In the genomic region with DNA sequence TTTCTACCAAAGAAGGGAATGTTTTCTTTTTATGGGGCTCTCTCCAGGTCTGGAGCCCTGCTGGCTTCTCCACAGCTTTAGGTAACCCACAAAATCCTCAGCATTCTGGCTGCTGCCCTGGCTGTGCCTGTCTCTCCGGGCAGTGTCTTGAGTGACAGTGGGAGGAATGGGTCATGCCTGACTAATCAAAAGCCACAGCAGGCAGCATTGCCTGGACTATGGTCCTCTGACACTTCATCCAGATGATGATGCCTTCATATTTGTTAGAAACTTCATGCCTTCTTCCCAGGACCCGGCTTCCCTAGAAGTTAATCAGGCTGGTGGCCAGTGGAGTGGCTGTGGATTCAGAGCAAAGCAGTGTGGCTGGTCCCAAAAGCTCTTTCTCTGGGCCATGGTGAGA, we compare ENCODE assay signal across 20 cellular contexts. TPM values are rescaled to one million over a fixed set of nuclear protein-coding genes. Genes with fewer than 3 reads are reported as not detected.
DNase-seq lines count a peak whose midpoint lies in the region; ATAC-seq and TF ChIP-seq lines count a peak whose summit lies in the region.
"Had no signal": no experiment of that assay in that cellular context is flagged by ENCODE, and none has a peak within 500 bp of the region (broad histone marks: within the 10 kb centered on the region; RNA-seq: fewer than 3 reads in every experiment).

No MANE protein-coding gene starts in this region.

- H3K4me1 ChIP-seq in mesendoderm (ENCODE audit: control insufficient read depth, low read depth, low read length), result no peaks in the 10 kb centered on the region
- peaks cover 0 to 60% (median 11%) of the 10 kb centered on the region in 9 donors for H3K4me1 ChIP-seq in heart right ventricle

- no peak overlapping the region for H3K4me2 ChIP-seq in mesendoderm (ENCODE audit: low read length)

- H3K4me1 Mint-ChIP-seq in chondrocyte (ENCODE audit: low read depth), result peaks cover 74% of the 10 kb centered on the region
- H3K4me1 Mint-ChIP-seq: activated T-helper 17 cell treated with anti-CD3 and anti-CD28 coated beads, Interleukin-2, amount 50 U/mL, for 72 hours had no signal

- peak overlapping the region; percentile 89 for H3K27ac Mint-ChIP-seq in chondrocyte (ENCODE audit: unreplicated experiment)
- H3K27ac Mint-ChIP-seq: activated T-helper 17 cell treated with anti-CD3 and anti-CD28 coated beads, Interleukin-2, amount 50 U/mL, for 72 hours had no signal

- H4K5ac ChIP-seq in mesendoderm (ENCODE audit: low read length), result no peak overlapping the region

- H3K27ac ChIP-seq in mesendoderm (ENCODE audit: low read depth, low read length) (no peak overlapping the region), heart right ventricle (no peak overlapping the region)
- H3K27ac ChIP-seq: SK-N-MC, tibial nerve had no signal

- WGBS in mesendoderm (ENCODE audit: extremely low coverage, insufficient coverage, low lambda C conversion rate), result no CpG with 5 or more reads among the region's 2 CpGs
- 93 to 95% methylated on average over 2 of the region's 2 CpGs for WGBS in heart right ventricle, 2 donors

- no peak overlapping the region for H3K18ac ChIP-seq in mesendoderm (ENCODE audit: low read length)

- no peak overlapping the region for H3K9ac ChIP-seq in mesendoderm (ENCODE audit: low read length)

- peak overlapping the region; percentile 27 for H3K4me3 Mint-ChIP-seq in chondrocyte (ENCODE audit: unreplicated experiment)
- H3K4me3 Mint-ChIP-seq: activated T-helper 17 cell treated with anti-CD3 and anti-CD28 coated beads, Interleukin-2, amount 50 U/mL, for 72 hours had no signal

- H3K79me2 ChIP-seq in mesendoderm (ENCODE audit: control insufficient read depth, insufficient read depth, low read length), result no peaks in the 10 kb centered on the region

- no peaks in the 10 kb centered on the region for H3K27me3 ChIP-seq in mesendoderm (ENCODE audit: insufficient read depth, low read length, poor library complexity)
- H3K27me3 ChIP-seq in heart right ventricle, result no peaks in the 10 kb centered on the region
- H3K27me3 ChIP-seq: tibial nerve had no signal

- ATAC-seq in heart right ventricle, result no peak
- ATAC-seq: activated CD4-positive, CD25-positive, alpha-beta regulatory T cell treated with anti-CD3 and anti-CD28 coated beads, Interleukin-2, amount 50 U/mL, for 24 hours; activated T-helper 17 cell treated with anti-CD3 and anti-CD28 coated beads, Interleukin-2, amount 50 U/mL, for 72 hours had no signal

- DNase-seq in AG08395 (ENCODE audit: low spot score), result peak; percentile 71
- peak; percentile 66 for DNase-seq in HT1080 (ENCODE audit: low read depth)
- DNase-seq in chondrocyte (ENCODE audit: low spot score), result no peak
- no peak for DNase-seq in mesendoderm
- DNase-seq in stimulated activated CD4-positive, alpha-beta T cell treated with anti-CD3 and anti-CD28 coated beads, Interleukin-4, amount 100 ng/mL, for 4 hours, result no peak
- DNase-seq in heart right ventricle, result no peak
- DNase-seq in activated CD4-positive, CD25-positive, alpha-beta regulatory T cell treated with anti-CD3 and anti-CD28 coated beads, Interleukin-2, amount 50 U/mL, for 72 hours, result no peak
- DNase-seq in AML-193 (lab: John Stamatoyannopoulos, UW), result no peak
- DNase-seq: caudate nucleus; effector CD4-positive, alpha-beta T cell; hippocampal formation; NCI-H1436; NCI-H2171; retina; stimulated activated naive CD4-positive, alpha-beta T cell treated with Interleukin-2 at 50 U/mL for 16 hours; T1000 had no signal

- H3K56ac ChIP-seq in mesendoderm (ENCODE audit: low read length), result no peak overlapping the region

- no peak overlapping the region for H2BK120ac ChIP-seq in mesendoderm (ENCODE audit: low read depth, low read length)

- H2BK5ac ChIP-seq in mesendoderm (ENCODE audit: low read length), result no peak overlapping the region

- no peak overlapping the region for H3K4ac ChIP-seq in mesendoderm (ENCODE audit: low read depth, low read length)

- H3K4me3 ChIP-seq in mesendoderm (ENCODE audit: low read length) (no peak overlapping the region), heart right ventricle (no peak overlapping the region)
- H3K4me3 ChIP-seq: SK-N-MC, tibial nerve had no signal

- no peak overlapping the region for H2BK15ac ChIP-seq in mesendoderm (replicated peaks; ENCODE audit: low read depth)

- H3K36me3 Mint-ChIP-seq in chondrocyte (ENCODE audit: low read depth), result no peaks in the 10 kb centered on the region

- no peak overlapping the region for H2AK5ac ChIP-seq in mesendoderm (ENCODE audit: low read length)

- no peaks in the 10 kb centered on the region for H3K9me3 Mint-ChIP-seq in chondrocyte (ENCODE audit: low read depth)
- H3K9me3 Mint-ChIP-seq: activated T-helper 17 cell treated with anti-CD3 and anti-CD28 coated beads, Interleukin-2, amount 50 U/mL, for 72 hours had no signal

- H3K36me3 ChIP-seq in mesendoderm (ENCODE audit: control insufficient read depth, insufficient read depth, low read length) (no peaks in the 10 kb centered on the region), heart right ventricle (no peaks in the 10 kb centered on the region)
- H3K36me3 ChIP-seq: tibial nerve had no signal

- intact Hi-C loops in heart right ventricle (cut with DNase I), result no loop called here

- H3K79me1 ChIP-seq in mesendoderm (ENCODE audit: low read length), result no peaks in the 10 kb centered on the region

- H3K9me3 ChIP-seq in heart right ventricle, result no peaks in the 10 kb centered on the region
- H3K9me3 ChIP-seq: tibial nerve had no signal

- TF ChIP-seq CTCF in chondrocyte (IDR thresholded peaks at IDR 0.05), result no peak
- TF ChIP-seq CTCF in heart right ventricle (IDR thresholded peaks at IDR 0.05), result no peak

- no peaks in the 10 kb centered on the region for H3K27me3 Mint-ChIP-seq in chondrocyte (ENCODE audit: low read depth)

- no peak overlapping the region for H4K8ac ChIP-seq in mesendoderm (ENCODE audit: low read depth, low read length)

- H3K23ac ChIP-seq in mesendoderm (ENCODE audit: low read length), result peak overlapping the region; percentile 53

RNA-seq across cellular contexts. Expression of a gene that starts 32.2 kb away (rescaled TPM):
- 34.9 and 56.4 TPM in 2 replicates for total RNA-seq in HT1080 (2014; rRNA removed; shearing (Covaris generic))
- 170 and 171 TPM in 2 replicates for polyA plus RNA-seq in HT1080 (2015; cell fraction: cytosol; rRNA removed)
- 147 and 174 TPM in 2 replicates for polyA plus RNA-seq in HT1080 (2015; cell fraction: nucleus; rRNA removed)
- 491 to 631 TPM (median 620 TPM) in 3 replicates for total RNA-seq in chondrocyte
- 3.8 TPM for polyA plus RNA-seq in mesendoderm (2013, experiment 1 of 2)
- 4.0 TPM for polyA plus RNA-seq in mesendoderm (2013, experiment 2 of 2)
- 100 to 1,000 TPM in 1 of 10 donors, 10 to 100 TPM in 9; 29.6 to 137 (median 46.2) TPM for total RNA-seq in heart right ventricle
- polyA plus RNA-seq in heart right ventricle, result 10 to 100 TPM; 65.5 to 69.9 TPM

RNA-seq across cellular contexts. Expression of a gene that starts 41.8 kb away (rescaled TPM):
- not detected in 2 replicates for total RNA-seq in HT1080 (2014; rRNA removed; shearing (Covaris generic))
- polyA plus RNA-seq in HT1080 (2015; cell fraction: cytosol; rRNA removed), result not detected in 2 replicates
- not detected in 2 replicates for polyA plus RNA-seq in HT1080 (2015; cell fraction: nucleus; rRNA removed)
- total RNA-seq in chondrocyte (not detected in 3 replicates), heart right ventricle (not detected)
- polyA plus RNA-seq in mesendoderm (2013, experiment 1 of 2), result not detected
- not detected for polyA plus RNA-seq in mesendoderm (2013, experiment 2 of 2)
- not detected for polyA plus RNA-seq in heart right ventricle
- total RNA-seq: activated T-helper 17 cell treated with anti-CD3 and anti-CD28 coated beads, Interleukin-2, amount 50 U/mL, for 72 hours; tibial nerve had no signal

Comparison
In these comparisons a context has a peak if more than half of its experiments do, and no peak if none do; other contexts are left out.
1. DNase-seq: peak in AG08395 (single experiment) and HT1080 (single experiment); none in chondrocyte (single experiment), mesendoderm (single experiment), stimulated activated CD4-positive, alpha-beta T cell treated with anti-CD3 and anti-CD28 coated beads, Interleukin-4, amount 100 ng/mL, for 4 hours (0 of 2), heart right ventricle (0 of 2), activated CD4-positive, CD25-positive, alpha-beta regulatory T cell treated with anti-CD3 and anti-CD28 coated beads, Interleukin-2, amount 50 U/mL, for 72 hours (single experiment) and AML-193 (0 of 2).